ENCODE assay signal across 31 cellular contexts in genomic region chr20:1630186-1630585, GRCh38. TPM values are rescaled to one million over a fixed set of nuclear protein-coding genes. Genes with fewer than 3 reads are reported as not detected.
"Had no signal": no experiment of that assay in that cellular context is flagged by ENCODE, and none has a peak within 500 bp of the region (broad histone marks: within the 10 kb centered on the region; RNA-seq: fewer than 3 reads in every experiment).

No MANE protein-coding gene starts in this region.

- H3K4me1 ChIP-seq: Peyer's patch, SJSA1 had no signal

- H3K4me2 ChIP-seq: KMS-11 had no signal

- FAIRE-seq: TTC549 had no signal

- H3K9me3 Mint-ChIP-seq: activated B cell treated with CpG ODN at 0.5 μM for 24 hours; activated CD4-positive, alpha-beta memory T cell treated with anti-CD3 and anti-CD28 coated beads for 36 hours; activated CD4-positive, alpha-beta T cell treated with anti-CD3 and anti-CD28 coated beads, Interleukin-2, amount 10 ng/mL, durations not matched to agents 7 days and 5 days; activated T-helper 17 cell treated with anti-CD3 and anti-CD28 coated beads, Interleukin-2, amount 50 U/mL, for 72 hours had no signal

- H3K4me3 ChIP-seq: cardiac muscle cell, Peyer's patch, SJSA1 had no signal

- H3K4me3 Mint-ChIP-seq: activated B cell treated with CpG ODN at 0.5 μM for 24 hours; activated CD4-positive, alpha-beta memory T cell treated with anti-CD3 and anti-CD28 coated beads for 36 hours; activated CD4-positive, alpha-beta T cell treated with anti-CD3 and anti-CD28 coated beads, Interleukin-2, amount 10 ng/mL, durations not matched to agents 7 days and 5 days; activated T-helper 17 cell treated with anti-CD3 and anti-CD28 coated beads, Interleukin-2, amount 50 U/mL, for 72 hours had no signal

- H3K9ac ChIP-seq: KMS-11 had no signal

- H3K27me3 Mint-ChIP-seq: activated B cell treated with CpG ODN at 0.5 μM for 24 hours; activated CD4-positive, alpha-beta memory T cell treated with anti-CD3 and anti-CD28 coated beads for 36 hours; activated CD4-positive, alpha-beta T cell treated with anti-CD3 and anti-CD28 coated beads, Interleukin-2, amount 10 ng/mL, durations not matched to agents 7 days and 5 days; activated T-helper 17 cell treated with anti-CD3 and anti-CD28 coated beads, Interleukin-2, amount 50 U/mL, for 72 hours had no signal

- H3K27me3 ChIP-seq: brain microvascular endothelial cell, Peyer's patch had no signal

- ATAC-seq: activated T-helper 17 cell treated with anti-CD3 and anti-CD28 coated beads, Interleukin-2, amount 50 U/mL, for 72 hours; SK-N-SH treated with all-trans-retinoic acid at 6 μM for 48 hours had no signal

- H3K36me3 ChIP-seq: brain microvascular endothelial cell, cardiac muscle cell, Peyer's patch, SJSA1 had no signal

- DNase-seq: activated B cell treated with CpG ODN at 0.5 μM for 24 hours; activated CD4-positive, alpha-beta memory T cell treated with anti-CD3 and anti-CD28 coated beads for 36 hours; activated CD4-positive, alpha-beta T cell treated with anti-CD3 and anti-CD28 coated beads, Interleukin-2, amount 10 ng/mL, durations not matched to agents 7 days and 5 days; activated gamma-delta T cell treated with Interleukin-2 at 50 U/mL for 16 hours; activated naive CD4-positive, alpha-beta T cell treated with anti-CD3 and anti-CD28 coated beads, Interleukin-2, amount 50 U/mL, for 16 hours; activated T-cell treated with anti-CD3 and anti-CD28 coated beads for 4 hours; activated T-cell treated with anti-CD3 and anti-CD28 coated beads, Interleukin-2, amount 50 U/mL, for 48 hours; brain microvascular endothelial cell; NCI-H1092 treated with DMSO at 0.1 percent for 48 hours; NCI-H1417 treated with DMSO at 0.1 percent for 48 hours; NCI-H1694 treated with DMSO at 0.1 percent for 48 hours; NCI-H2029 treated with DMSO at 0.1 percent for 48 hours; NCI-H345; NCI-H510A; NCI-H526 treated with DMSO at 0.1 percent for 48 hours; NCI-H82; NK-92 treated with Interleukin-12 subunit alpha and Interleukin-12 subunit beta, amount 100 ng/mL, for 24 hours; OCI-M1; Peyer's patch; Right ventricle myocardium superior; SW 1271; T-helper 2 cell; T1000 had no signal

- H3K27ac ChIP-seq: brain microvascular endothelial cell, cardiac muscle cell, KMS-11, Peyer's patch, RWPE1, SJSA1 had no signal

- H3K4me1 Mint-ChIP-seq: activated B cell treated with CpG ODN at 0.5 μM for 24 hours had no signal

- H3K9me3 ChIP-seq: Peyer's patch, SJSA1 had no signal

- H3K27ac Mint-ChIP-seq: activated B cell treated with CpG ODN at 0.5 μM for 24 hours; activated CD4-positive, alpha-beta T cell treated with anti-CD3 and anti-CD28 coated beads, Interleukin-2, amount 10 ng/mL, durations not matched to agents 7 days and 5 days; activated T-helper 17 cell treated with anti-CD3 and anti-CD28 coated beads, Interleukin-2, amount 50 U/mL, for 72 hours had no signal

RNA-seq across cellular contexts. Expression of gene SIRPB1, which starts 10.4 kb away (rescaled TPM):
- total RNA-seq: cardiac muscle cell, SJSA1 had no signal
- polyA plus RNA-seq: cardiac muscle cell had no signal

RNA-seq across cellular contexts. Expression of gene SIRPG, which starts 27.4 kb away (rescaled TPM):
- total RNA-seq: activated B cell treated with CpG ODN at 0.5 μM for 24 hours, cardiac muscle cell, MCF 10A, Right ventricle myocardium superior, SJSA1 had no signal
- polyA plus RNA-seq: cardiac muscle cell had no signal
